1 cellular context compared by ENCODE assay signal in genomic region chr14:60091550-60092511, GRCh38.
A peak's percentile ranks its signal among the peaks of the same experiment; 100 is the strongest.
TF ChIP-seq lines count a peak whose summit lies in the region.

Gene PCNX4, plus strand, starts transcription at chr14:60091923. Its CDS starts 15,716 bp downstream, at chr14:60107639.

TF ChIP-seq in WTC11, 78 proteins besides CTCF, POLR2A, EP300 and RAD21 (continued from another document and continues in another):
- TF ChIP-seq ATF2 (CRISPR knock-in tag; IDR thresholded peaks at IDR 0.05; ENCODE audit: borderline replicate concordance, low read depth) (no peak), NFYB (CRISPR knock-in tag; conservative IDR thresholded peaks at IDR 0.05; ENCODE audit: low read depth) (no peak; the same call in 1 of the 2 replicates), CREM (CRISPR knock-in tag; IDR thresholded peaks at IDR 0.05) (peak; percentile 69), ETV6 (CRISPR knock-in tag; IDR thresholded peaks at IDR 0.05) (peak; percentile 91), CDX4 (CRISPR knock-in tag; IDR thresholded peaks at IDR 0.05; ENCODE audit: borderline replicate concordance) (no peak), MYBL2 (CRISPR knock-in tag; IDR thresholded peaks at IDR 0.05) (peak; percentile 44; the same call in 1 of the 2 replicates), TP53 (CRISPR knock-in tag; IDR thresholded peaks at IDR 0.05) (no peak), CBFB (CRISPR knock-in tag; IDR thresholded peaks at IDR 0.05; ENCODE audit: low read depth) (no peak), AFF4 (CRISPR knock-in tag; IDR thresholded peaks at IDR 0.05; ENCODE audit: borderline replicate concordance) (peak; percentile 68; the same call in 1 of the 2 replicates), ZNF281 (CRISPR knock-in tag; IDR thresholded peaks at IDR 0.05) (no peak), ATF1 (CRISPR knock-in tag; IDR thresholded peaks at IDR 0.05) (0 out of 2 replicates have a peak, but pooled peaks have one; percentile 72), MAX (CRISPR knock-in tag; IDR thresholded peaks at IDR 0.05) (peak; percentile 96), IRF2 (CRISPR knock-in tag; IDR thresholded peaks at IDR 0.05; ENCODE audit: borderline replicate concordance, low read depth) (no peak), ZBTB43 (CRISPR knock-in tag; IDR thresholded peaks at IDR 0.05) (peak; percentile 64), ELF4 (CRISPR knock-in tag; IDR thresholded peaks at IDR 0.05; ENCODE audit: low read depth) (no peak), JAZF1 (CRISPR knock-in tag; IDR thresholded peaks at IDR 0.05) (no peak), JUN (CRISPR knock-in tag; IDR thresholded peaks at IDR 0.05) (no peak), ZNF423 (CRISPR knock-in tag; IDR thresholded peaks at IDR 0.05) (no peak), ESRRA (CRISPR knock-in tag; IDR thresholded peaks at IDR 0.05; ENCODE audit: borderline replicate concordance) (no peak), NR2C2 (CRISPR knock-in tag; IDR thresholded peaks at IDR 0.05) (no peak)
- TF ChIP-seq, protein P1, sequence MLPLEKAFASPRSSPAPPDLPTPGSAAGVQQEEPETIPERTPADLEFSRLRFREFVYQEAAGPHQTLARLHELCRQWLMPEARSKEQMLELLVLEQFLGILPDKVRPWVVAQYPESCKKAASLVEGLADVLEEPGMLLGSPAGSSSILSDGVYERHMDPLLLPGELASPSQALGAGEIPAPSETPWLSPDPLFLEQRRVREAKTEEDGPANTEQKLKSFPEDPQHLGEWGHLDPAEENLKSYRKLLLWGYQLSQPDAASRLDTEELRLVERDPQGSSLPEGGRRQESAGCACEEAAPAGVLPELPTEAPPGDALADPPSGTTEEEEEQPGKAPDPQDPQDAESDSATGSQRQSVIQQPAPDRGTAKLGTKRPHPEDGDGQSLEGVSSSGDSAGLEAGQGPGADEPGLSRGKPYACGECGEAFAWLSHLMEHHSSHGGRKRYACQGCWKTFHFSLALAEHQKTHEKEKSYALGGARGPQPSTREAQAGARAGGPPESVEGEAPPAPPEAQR (CRISPR knock-in tag; IDR thresholded peaks at IDR 0.05), result no peak
- TF ChIP-seq, protein P2, sequence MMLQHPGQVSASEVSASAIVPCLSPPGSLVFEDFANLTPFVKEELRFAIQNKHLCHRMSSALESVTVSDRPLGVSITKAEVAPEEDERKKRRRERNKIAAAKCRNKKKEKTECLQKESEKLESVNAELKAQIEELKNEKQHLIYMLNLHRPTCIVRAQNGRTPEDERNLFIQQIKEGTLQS (CRISPR knock-in tag; conservative IDR thresholded peaks at IDR 0.05), result no peak
- TF ChIP-seq, protein P3, sequence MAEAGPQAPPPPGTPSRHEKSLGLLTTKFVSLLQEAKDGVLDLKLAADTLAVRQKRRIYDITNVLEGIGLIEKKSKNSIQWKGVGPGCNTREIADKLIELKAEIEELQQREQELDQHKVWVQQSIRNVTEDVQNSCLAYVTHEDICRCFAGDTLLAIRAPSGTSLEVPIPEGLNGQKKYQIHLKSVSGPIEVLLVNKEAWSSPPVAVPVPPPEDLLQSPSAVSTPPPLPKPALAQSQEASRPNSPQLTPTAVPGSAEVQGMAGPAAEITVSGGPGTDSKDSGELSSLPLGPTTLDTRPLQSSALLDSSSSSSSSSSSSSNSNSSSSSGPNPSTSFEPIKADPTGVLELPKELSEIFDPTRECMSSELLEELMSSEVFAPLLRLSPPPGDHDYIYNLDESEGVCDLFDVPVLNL (CRISPR knock-in tag; IDR thresholded peaks at IDR 0.05; ENCODE audit: borderline replicate concordance, low read depth), result no peak
- TF ChIP-seq, protein P4, sequence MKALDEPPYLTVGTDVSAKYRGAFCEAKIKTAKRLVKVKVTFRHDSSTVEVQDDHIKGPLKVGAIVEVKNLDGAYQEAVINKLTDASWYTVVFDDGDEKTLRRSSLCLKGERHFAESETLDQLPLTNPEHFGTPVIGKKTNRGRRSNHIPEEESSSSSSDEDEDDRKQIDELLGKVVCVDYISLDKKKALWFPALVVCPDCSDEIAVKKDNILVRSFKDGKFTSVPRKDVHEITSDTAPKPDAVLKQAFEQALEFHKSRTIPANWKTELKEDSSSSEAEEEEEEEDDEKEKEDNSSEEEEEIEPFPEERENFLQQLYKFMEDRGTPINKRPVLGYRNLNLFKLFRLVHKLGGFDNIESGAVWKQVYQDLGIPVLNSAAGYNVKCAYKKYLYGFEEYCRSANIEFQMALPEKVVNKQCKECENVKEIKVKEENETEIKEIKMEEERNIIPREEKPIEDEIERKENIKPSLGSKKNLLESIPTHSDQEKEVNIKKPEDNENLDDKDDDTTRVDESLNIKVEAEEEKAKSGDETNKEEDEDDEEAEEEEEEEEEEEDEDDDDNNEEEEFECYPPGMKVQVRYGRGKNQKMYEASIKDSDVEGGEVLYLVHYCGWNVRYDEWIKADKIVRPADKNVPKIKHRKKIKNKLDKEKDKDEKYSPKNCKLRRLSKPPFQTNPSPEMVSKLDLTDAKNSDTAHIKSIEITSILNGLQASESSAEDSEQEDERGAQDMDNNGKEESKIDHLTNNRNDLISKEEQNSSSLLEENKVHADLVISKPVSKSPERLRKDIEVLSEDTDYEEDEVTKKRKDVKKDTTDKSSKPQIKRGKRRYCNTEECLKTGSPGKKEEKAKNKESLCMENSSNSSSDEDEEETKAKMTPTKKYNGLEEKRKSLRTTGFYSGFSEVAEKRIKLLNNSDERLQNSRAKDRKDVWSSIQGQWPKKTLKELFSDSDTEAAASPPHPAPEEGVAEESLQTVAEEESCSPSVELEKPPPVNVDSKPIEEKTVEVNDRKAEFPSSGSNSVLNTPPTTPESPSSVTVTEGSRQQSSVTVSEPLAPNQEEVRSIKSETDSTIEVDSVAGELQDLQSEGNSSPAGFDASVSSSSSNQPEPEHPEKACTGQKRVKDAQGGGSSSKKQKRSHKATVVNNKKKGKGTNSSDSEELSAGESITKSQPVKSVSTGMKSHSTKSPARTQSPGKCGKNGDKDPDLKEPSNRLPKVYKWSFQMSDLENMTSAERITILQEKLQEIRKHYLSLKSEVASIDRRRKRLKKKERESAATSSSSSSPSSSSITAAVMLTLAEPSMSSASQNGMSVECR (CRISPR knock-in tag; IDR thresholded peaks at IDR 0.05; ENCODE audit: borderline replicate concordance), result peak; percentile 91; the same call in 1 of the 2 replicates
- TF ChIP-seq, protein P5, sequence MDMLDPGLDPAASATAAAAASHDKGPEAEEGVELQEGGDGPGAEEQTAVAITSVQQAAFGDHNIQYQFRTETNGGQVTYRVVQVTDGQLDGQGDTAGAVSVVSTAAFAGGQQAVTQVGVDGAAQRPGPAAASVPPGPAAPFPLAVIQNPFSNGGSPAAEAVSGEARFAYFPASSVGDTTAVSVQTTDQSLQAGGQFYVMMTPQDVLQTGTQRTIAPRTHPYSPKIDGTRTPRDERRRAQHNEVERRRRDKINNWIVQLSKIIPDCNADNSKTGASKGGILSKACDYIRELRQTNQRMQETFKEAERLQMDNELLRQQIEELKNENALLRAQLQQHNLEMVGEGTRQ (CRISPR knock-in tag; IDR thresholded peaks at IDR 0.05), result peak; percentile 33; the same call in 1 of the 2 replicates
- TF ChIP-seq, protein P6, sequence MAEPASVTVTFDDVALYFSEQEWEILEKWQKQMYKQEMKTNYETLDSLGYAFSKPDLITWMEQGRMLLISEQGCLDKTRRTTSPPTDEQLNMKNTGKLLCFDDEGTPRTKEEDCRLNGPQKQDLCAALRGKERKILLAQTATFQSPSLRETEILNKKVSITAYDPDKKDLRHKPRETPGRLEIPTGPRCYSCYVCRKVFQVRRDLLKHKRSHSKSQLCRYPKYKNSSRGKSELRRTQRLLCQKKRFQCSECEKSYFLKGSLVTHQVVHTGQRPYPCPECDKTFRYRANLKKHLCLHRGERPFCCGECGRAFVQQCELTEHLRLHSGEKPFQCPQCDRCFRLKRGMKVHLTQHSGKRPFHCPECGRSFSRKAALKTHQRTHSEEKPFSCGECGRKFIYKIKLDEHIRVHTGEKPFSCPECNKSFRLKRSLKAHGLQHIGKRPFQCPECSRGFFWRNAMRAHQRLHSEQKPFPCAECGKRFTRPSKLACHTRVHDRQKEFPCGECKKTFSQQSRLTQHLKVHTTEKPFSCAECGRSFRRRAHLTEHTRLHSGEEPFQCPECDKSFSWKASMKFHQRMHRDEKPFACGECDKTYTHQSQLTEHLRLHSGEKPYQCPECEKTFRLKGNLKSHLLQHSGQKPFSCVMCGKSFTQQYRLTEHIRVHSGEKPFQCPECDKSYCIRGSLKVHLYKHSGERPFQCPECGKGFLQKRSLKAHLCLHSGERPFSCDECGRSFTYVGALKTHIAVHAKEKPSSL (CRISPR knock-in tag; conservative IDR thresholded peaks at IDR 0.05), result no peak
